21 cellular contexts compared by ENCODE assay signal in the genomic region with DNA sequence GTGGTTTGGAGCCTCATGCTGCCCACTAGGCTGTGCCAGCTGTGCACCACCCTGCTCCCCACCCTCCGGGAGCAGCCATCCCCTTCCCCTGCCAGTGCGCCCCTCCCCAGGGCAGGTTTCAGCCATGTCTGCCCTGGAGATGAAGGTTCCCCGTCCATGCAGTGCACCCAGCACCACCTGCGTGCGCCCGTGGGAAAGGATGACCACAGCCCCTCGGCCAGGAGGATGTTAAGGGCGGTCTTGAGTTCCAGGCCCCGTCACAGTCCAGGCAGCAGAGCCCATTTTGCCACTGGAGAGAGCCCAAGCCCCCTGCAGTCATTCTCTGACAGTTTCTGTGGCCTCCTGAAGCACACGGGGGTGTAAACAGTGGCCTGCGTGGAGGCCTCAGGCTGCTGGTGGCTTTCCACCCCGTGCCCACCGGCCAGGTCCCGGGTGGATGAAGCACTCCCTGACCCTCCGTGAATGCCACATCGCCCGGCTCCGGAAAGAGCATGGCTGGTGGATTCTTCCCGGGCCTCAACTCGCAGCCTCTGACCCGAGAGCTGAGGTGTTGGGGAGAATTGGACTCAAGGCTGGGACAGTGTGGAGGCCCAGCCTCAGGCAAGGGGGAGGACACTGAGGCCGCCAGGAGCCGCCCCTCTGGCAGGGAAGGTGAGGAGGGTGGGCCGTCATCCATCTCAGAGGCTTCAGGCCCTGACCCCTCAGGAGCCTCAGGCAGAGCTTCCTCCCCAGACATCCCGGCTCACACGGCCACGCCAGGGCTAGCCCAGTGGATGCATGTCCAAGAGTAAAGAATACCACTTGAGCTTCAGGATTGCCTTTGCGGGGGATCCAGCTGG.
DNase-seq lines count a peak whose midpoint lies in the region; ATAC-seq, FAIRE-seq and TF ChIP-seq lines count a peak whose summit lies in the region.
"Had no signal": no experiment of that assay in that cellular context is flagged by ENCODE, and none has a peak within 500 bp of the region (broad histone marks: within the 10 kb centered on the region; RNA-seq: fewer than 3 reads in every experiment).

No MANE protein-coding gene starts in this region.

- H3K9ac ChIP-seq in kidney (ENCODE audit: low read length in 2 of 2), result no peak overlapping the region

- H3K27me3 ChIP-seq in RWPE2 (ENCODE audit: insufficient read depth, poor library complexity, severe bottlenecking), result no peaks in the 10 kb centered on the region
- H3K27me3 ChIP-seq: MG63, SJSA1 had no signal

- no peaks in the 10 kb centered on the region for H3K9me3 ChIP-seq in RWPE2 (ENCODE audit: severe bottlenecking)
- H3K9me3 ChIP-seq in kidney (ENCODE audit: control insufficient read depth in 1 of 2, low read length in 2 of 2), result no peaks in the 10 kb centered on the region
- H3K9me3 ChIP-seq: Caco-2, MG63, SJSA1 had no signal

- TF ChIP-seq CTCF in RWPE2 (IDR thresholded peaks at IDR 0.05; ENCODE audit: poor library complexity, severe bottlenecking) (no peak), kidney (IDR thresholded peaks at IDR 0.05; ENCODE audit: borderline replicate concordance, extremely low read depth, insufficient read depth) (no peak)

- H3K4me3 ChIP-seq in RWPE2 (ENCODE audit: severe bottlenecking) (no peak overlapping the region), kidney (ENCODE audit: low read length in 2 of 2) (no peak overlapping the region)
- H3K4me3 ChIP-seq: GM12878, MG63, SJSA1 had no signal

- ATAC-seq in RWPE2 (ENCODE audit: low read depth) (no peak), HG02852 (IDR thresholded peaks at IDR 0.05; ENCODE audit: unreplicated experiment) (no peak)
- ATAC-seq: GM12878, PC-3 had no signal

- no peak for FAIRE-seq in kidney (lab: Jason Lieb, UNC)
- FAIRE-seq in urothelium cell line (lab: Jason Lieb, UNC), result peak; percentile 32
- FAIRE-seq: GM12878 had no signal

- DNase-seq in RWPE2 (ENCODE audit: low spot score), result peak; percentile 47
- peak; percentile 69 for DNase-seq in kidney
- peak; percentile 71 for DNase-seq in posterior vena cava (ENCODE audit: low spot score)
- DNase-seq in urothelium cell line (ENCODE audit: low spot score), result no peak
- DNase-seq in SKM-1 (lab: John Stamatoyannopoulos, UW; ENCODE audit: unreplicated experiment), result no peak
- DNase-seq in stimulated activated CD4-positive, alpha-beta T cell treated with anti-CD3 and anti-CD28 coated beads, Interleukin-4, amount 100 ng/mL, for 1 hour, result no peak
- DNase-seq: Caco-2; CD4-positive, CD25-positive, alpha-beta regulatory T cell; DMS153; H9; Kasumi-1; MG63; NCI-H1092; NCI-H1436 treated with DMSO at 0.1 percent for 48 hours; NCI-H2029; NCI-H526; PC-3; RPMI8226 had no signal

- intact Hi-C loops in kidney (cut with DNase I), result no loop called here
- intact Hi-C loops in posterior vena cava (cut with DNase I), result no loop called here

- H3K27ac ChIP-seq in RWPE2 (ENCODE audit: poor library complexity, severe bottlenecking) (no peak overlapping the region), kidney (ENCODE audit: low read depth in 2 of 2, low read length in 2 of 2) (peak overlapping the region in 1 of 2 donors; percentile 32)
- H3K27ac ChIP-seq: SJSA1 had no signal

- H3K36me3 ChIP-seq in RWPE2 (ENCODE audit: low read depth) (peaks cover 36% of the 10 kb centered on the region), kidney (ENCODE audit: control insufficient read depth in 1 of 2, insufficient read depth in 2 of 2, low read length in 2 of 2) (peaks cover 4 to 18% of the 10 kb centered on the region in 2 donors)

- no peaks in the 10 kb centered on the region for H3K4me1 ChIP-seq in RWPE2 (ENCODE audit: insufficient read depth, poor library complexity, severe bottlenecking)
- H3K4me1 ChIP-seq in kidney (ENCODE audit: control insufficient read depth in 1 of 2, insufficient read depth in 1 of 2, low read depth in 1 of 2, low read length in 2 of 2), result peaks cover 9 to 13% of the 10 kb centered on the region in 2 donors
- H3K4me1 ChIP-seq: Caco-2, SJSA1 had no signal

Comparison
In these comparisons a context has a peak if more than half of its experiments do, and no peak if none do; other contexts are left out.
1. DNase-seq: peak in RWPE2 (single experiment), kidney (single experiment) and posterior vena cava (single experiment); none in urothelium cell line (single experiment), SKM-1 (single experiment) and stimulated activated CD4-positive, alpha-beta T cell treated with anti-CD3 and anti-CD28 coated beads, Interleukin-4, amount 100 ng/mL, for 1 hour (single experiment).